Comparison of ENCODE assay signal across 8 cellular contexts in genomic region chr20:21505161-21505809, GRCh38. TPM values are rescaled to one million over a fixed set of nuclear protein-coding genes. Genes with fewer than 3 reads are reported as not detected.
DNase-seq lines count a peak whose midpoint lies in the region; ATAC-seq and TF ChIP-seq lines count a peak whose summit lies in the region.

No MANE protein-coding gene starts in this region.

- no peak overlapping the region for H3K27ac Mint-ChIP-seq in CD4-positive, alpha-beta T cell

- TF ChIP-seq RAD21 in HCT116 (IDR thresholded peaks at IDR 0.05; ENCODE audit: low read depth) = peak; percentile 96

- peak overlapping the region; percentile 99 for H3K4me2 ChIP-seq in HCT116 (ENCODE audit: low read length)

- TF ChIP-seq POLR2A in HCT116 (IDR thresholded peaks at IDR 0.05; ENCODE audit: borderline replicate concordance, extremely low read depth, insufficient read depth, insufficient read length) (no peak), erythroblast (IDR thresholded peaks at IDR 0.05; ENCODE audit: low read length) (no peak)

- peak; percentile 94 for TF ChIP-seq CTCF in CD4-positive, alpha-beta T cell (IDR thresholded peaks at IDR 0.05)
- peak; percentile 90 to 98 (median 95) for TF ChIP-seq CTCF in HCT116 (IDR thresholded peaks at IDR 0.05 in 2 of 3, conservative IDR thresholded peaks at IDR 0.05 in 1 of 3; ENCODE audit: borderline replicate concordance in 1 of 3, insufficient read depth in 1 of 3, low read depth in 2 of 3, low read length in 2 of 3)

- peak overlapping the region; percentile 70 for H3K9ac ChIP-seq in HCT116 (ENCODE audit: low read length)

- CTCF ChIA-PET in CD4-positive, alpha-beta T cell (lab: Charles Lee) = interaction anchor here (0.6 to 6.7 kb wide), 22 partner anchors 13 to 645 kb away, joined by 3 to 72 read pairs (median 3); no protein-coding TSS in a partner anchor
- CTCF ChIA-PET in HCT116 (lab: Charles Lee) = interaction anchor here (0.7 to 7.3 kb wide), 18 partner anchors 10 to 911 kb away, joined by 3 to 105 read pairs (median 4); partner anchors contain the start of gene KIZ

- no peaks in the 10 kb centered on the region for H3K9me2 ChIP-seq in HCT116 (ENCODE audit: insufficient read depth)

- peaks cover 39% of the 10 kb centered on the region for H3K4me1 Mint-ChIP-seq in CD4-positive, alpha-beta T cell (ENCODE audit: low read depth)

- peaks cover 4% of the 10 kb centered on the region; the same call in 1 of the 2 replicates for H3K79me2 ChIP-seq in HCT116 (ENCODE audit: insufficient read depth, low read length)

- peaks cover 80% of the 10 kb centered on the region for H3K27me3 Mint-ChIP-seq in CD4-positive, alpha-beta T cell

- POLR2A ChIA-PET in CD4-positive, alpha-beta T cell (lab: Charles Lee) = interaction anchor here (0.8 to 1.1 kb wide), 3 partner anchors 202 to 644 kb away, joined by 3 to 4 read pairs (median 3); partner anchors contain the start of gene XRN2
- POLR2A ChIA-PET in HCT116 (lab: Charles Lee) = no interaction called here

- no peak overlapping the region for H3K27ac ChIP-seq in CD4-positive, alpha-beta T cell (ENCODE audit: low read depth, low read length)
- peak overlapping the region; percentile 85 for H3K27ac ChIP-seq in HCT116 (ENCODE audit: low read depth, low read length)

- H3K4me1 ChIP-seq in HCT116 (ENCODE audit: control insufficient read depth in 1 of 2, insufficient read depth in 2 of 2, low read length in 2 of 2) = peaks cover 3 to 20% of the 10 kb centered on the region in 2 experiments; a peak in 3 of 4 replicates

- no peaks in the 10 kb centered on the region for H3K9me3 ChIP-seq in CD4-positive, alpha-beta T cell (ENCODE audit: control insufficient read depth, low read length)
- H3K9me3 ChIP-seq in HCT116 (ENCODE audit: control insufficient read depth in 1 of 2, insufficient read depth in 1 of 2, low read depth in 1 of 2, low read length in 2 of 2) = no peaks in the 10 kb centered on the region

- H4K20me1 ChIP-seq in HCT116 (ENCODE audit: insufficient read depth) = no peaks in the 10 kb centered on the region

- BruUV-seq in HCT116 (replicated peaks; lab: Mats Ljungman, UMichigan) = no TSS peak

- H3K36me3 Mint-ChIP-seq in CD4-positive, alpha-beta T cell (ENCODE audit: low read depth) = no peaks in the 10 kb centered on the region

- RAD21 ChIA-PET in HCT116 (lab: Charles Lee; ENCODE audit: low non-redundant PET in 1 of 2, low total read pairs in 2 of 2, uncharacterized antibody in 2 of 2, unreplicated experiment in 2 of 2) = interaction anchor here (0.7 to 1.3 kb wide), 7 partner anchors 267 to 661 kb away, joined by 3 to 13 read pairs (median 3); no protein-coding TSS in a partner anchor

- peak overlapping the region; percentile 82 for H3K4me3 Mint-ChIP-seq in CD4-positive, alpha-beta T cell

- peaks cover 62% of the 10 kb centered on the region for H3K27me3 ChIP-seq in CD4-positive, alpha-beta T cell (ENCODE audit: control insufficient read depth, insufficient read depth, low read length)
- H3K27me3 ChIP-seq in HCT116 (ENCODE audit: insufficient read depth, low read length) = no peaks in the 10 kb centered on the region

- H3K36me3 ChIP-seq in HCT116 (ENCODE audit: control insufficient read depth in 1 of 2, insufficient read depth in 2 of 2, low read length in 2 of 2) = peaks cover 0 to 11% of the 10 kb centered on the region in 2 experiments; a peak in 1 of 4 replicates

- peak; percentile 63 to 87 (median 74) for DNase-seq in CD4-positive, alpha-beta T cell
- DNase-seq in HCT116 (ENCODE audit: low read depth, low spot score) (peak; percentile 28), NCI-H82 treated with DMSO at 0.1 percent for 48 hours (lab: John Stamatoyannopoulos, UW; ENCODE audit: unreplicated experiment) (peak; percentile 16), activated T-cell treated with anti-CD3 and anti-CD28 coated beads for 1 hour (ENCODE audit: low read depth) (peak; percentile 81), erythroblast (lab: John Stamatoyannopoulos, UW) (peak; percentile 57 to 75), myocyte (ENCODE audit: low read depth) (peak; percentile 49)
- peak; percentile 49 to 64 for DNase-seq in stimulated activated CD8-positive, alpha-beta memory T cell treated with anti-CD3 and anti-CD28 coated beads, Interleukin-7, amount 100 ng/mL, for 4 hours (ENCODE audit: low read depth in 2 of 2)

- ATAC-seq in CD4-positive, alpha-beta T cell (ENCODE audit: poor library complexity) = peak; percentile 75
- ATAC-seq in HCT116 (peak; percentile 60), HG02938 (IDR thresholded peaks at IDR 0.05; ENCODE audit: unreplicated experiment) (no peak)

- peak overlapping the region; percentile 60 to 71 for H3K4me3 ChIP-seq in HCT116 (replicated peaks in 1 of 2; ENCODE audit: low read depth in 1 of 2, low read length in 2 of 2)

- intact Hi-C loops in CD4-positive, alpha-beta T cell (cut with DNase I, micrococcal nuclease) = loop anchor here (1.0 to 5.0 kb wide), 8 partner anchors 108 to 1418 kb away; partner anchors contain the start of genes LINC00237 (in 1 of the 2) and NKX2-4 (in 1 of the 2)
- intact Hi-C loops in HCT116 (cut with micrococcal nuclease) = loop anchor here (1.0 to 10.0 kb wide), 6 partner anchors 67 to 840 kb away; no protein-coding TSS in a partner anchor

- no peaks in the 10 kb centered on the region for H3K9me3 Mint-ChIP-seq in CD4-positive, alpha-beta T cell

- H2AFZ ChIP-seq in HCT116 (ENCODE audit: low read depth, low read length, poor library complexity, severe bottlenecking) = peak overlapping the region; percentile 77

TF ChIP-seq in HCT116, 20 proteins besides CTCF, POLR2A, EP300 and RAD21:
- TF ChIP-seq REST (IDR thresholded peaks at IDR 0.05; ENCODE audit: low read depth) (no peak), TCF7L2 (IDR thresholded peaks at IDR 0.05; ENCODE audit: borderline replicate concordance, extremely low read depth, insufficient read depth, insufficient read length) (peak; percentile 22), MAX (IDR thresholded peaks at IDR 0.05) (no peak), ATF3 (IDR thresholded peaks at IDR 0.05) (no peak)

RNA-seq across cellular contexts. Expression of gene NKX2-2, which starts 8.6 kb away (rescaled TPM):
- total RNA-seq in CD4-positive, alpha-beta T cell = not detected
- not detected for total RNA-seq in HCT116 (2021; ENCODE audit: unreplicated experiment)
- not detected in 2 replicates for polyA plus RNA-seq in HCT116 (2012)
- total RNA-seq in myocyte = not detected in 2 replicates
- not detected for polyA plus RNA-seq in myocyte (2012)

Comparison
In these comparisons a context has a peak if more than half of its experiments do, and no peak if none do; other contexts are left out.
1. DNase-seq: peak in every context shown above with its lines; median percentile 81 in activated T-cell treated with anti-CD3 and anti-CD28 coated beads for 1 hour; 74 in CD4-positive, alpha-beta T cell; 66 in erythroblast; 56 in stimulated activated CD8-positive, alpha-beta memory T cell treated with anti-CD3 and anti-CD28 coated beads, Interleukin-7, amount 100 ng/mL, for 4 hours; 49 in myocyte; 28 in HCT116; 16 in NCI-H82 treated with DMSO at 0.1 percent for 48 hours.